ENCODE assay signal across 8 cellular contexts in genomic region chr13:51125495-51126226, GRCh38. TPM values are rescaled to one million over a fixed set of nuclear protein-coding genes. Genes with fewer than 3 reads are reported as not detected.
A peak's percentile ranks its signal among the peaks of the same experiment; 100 is the strongest.
DNase-seq lines count a peak whose midpoint lies in the region; ATAC-seq lines count a peak whose summit lies in the region.

No MANE protein-coding gene starts in this region.

- H3K36me3 Mint-ChIP-seq in T-helper 2 cell treated with Interferon-gamma antibody and Interleukin-4, amounts not matched to agents 5 μg/mL and 100 μg/mL, for 36 hours (ENCODE audit: low read depth) = no peaks in the 10 kb centered on the region

- peaks cover 14% of the 10 kb centered on the region for H3K9me3 Mint-ChIP-seq in T-helper 2 cell treated with Interferon-gamma antibody and Interleukin-4, amounts not matched to agents 5 μg/mL and 100 μg/mL, for 36 hours

- H3K4me3 Mint-ChIP-seq in T-helper 2 cell treated with Interferon-gamma antibody and Interleukin-4, amounts not matched to agents 5 μg/mL and 100 μg/mL, for 36 hours = no peak overlapping the region

- H3K27ac Mint-ChIP-seq in T-helper 2 cell treated with Interferon-gamma antibody and Interleukin-4, amounts not matched to agents 5 μg/mL and 100 μg/mL, for 36 hours = no peak overlapping the region

- peaks cover 17% of the 10 kb centered on the region for H3K4me1 Mint-ChIP-seq in T-helper 2 cell treated with Interferon-gamma antibody and Interleukin-4, amounts not matched to agents 5 μg/mL and 100 μg/mL, for 36 hours (ENCODE audit: low read depth)

- H3K27me3 Mint-ChIP-seq in T-helper 2 cell treated with Interferon-gamma antibody and Interleukin-4, amounts not matched to agents 5 μg/mL and 100 μg/mL, for 36 hours (ENCODE audit: low read depth) = peaks cover 27% of the 10 kb centered on the region

- DNase-seq in AG08396 (ENCODE audit: low spot score) (peak; percentile 65), NCI-H187 (lab: John Stamatoyannopoulos, UW) (peak; percentile 25 to 54), dermis blood vessel endothelial cell (peak; percentile 83), lung microvascular endothelial cell (ENCODE audit: low read depth in 2 of 2) (peak; percentile 72 to 80)
- DNase-seq in T-helper 2 cell treated with Interferon-gamma antibody and Interleukin-4, amounts not matched to agents 5 μg/mL and 100 μg/mL, for 36 hours (ENCODE audit: low spot score) = peak; percentile 47
- DNase-seq in stimulated activated naive CD8-positive, alpha-beta T cell treated with anti-CD3 and anti-CD28 coated beads, Interleukin-15, Interleukin-2, amounts not matched to agents 100 U/mL and 50 U/mL, for 24 hours = peak; percentile 51

- ATAC-seq in GM18502 (IDR thresholded peaks at IDR 0.05; ENCODE audit: poor library complexity, unreplicated experiment) (peak; percentile 92), HG02885 (IDR thresholded peaks at IDR 0.05; ENCODE audit: poor library complexity, unreplicated experiment) (peak; percentile 93)
- peak; percentile 62 for ATAC-seq in stimulated activated naive CD8-positive, alpha-beta T cell treated with anti-CD3 and anti-CD28 coated beads, Interleukin-15, Interleukin-2, amounts not matched to agents 100 U/mL and 50 U/mL, for 24 hours

RNA-seq across cellular contexts. Expression of gene C13orf42, which starts 14.6 kb away (rescaled TPM):
- total RNA-seq in dermis blood vessel endothelial cell (not detected in 2 replicates), lung microvascular endothelial cell (not detected in 2 replicates)

Comparison
In these comparisons a context has a peak if more than half of its experiments do, and no peak if none do; other contexts are left out.
1. Peak in every context shown above with its lines: DNase-seq and ATAC-seq.